18 cellular contexts compared by ENCODE assay signal in the genomic region with DNA sequence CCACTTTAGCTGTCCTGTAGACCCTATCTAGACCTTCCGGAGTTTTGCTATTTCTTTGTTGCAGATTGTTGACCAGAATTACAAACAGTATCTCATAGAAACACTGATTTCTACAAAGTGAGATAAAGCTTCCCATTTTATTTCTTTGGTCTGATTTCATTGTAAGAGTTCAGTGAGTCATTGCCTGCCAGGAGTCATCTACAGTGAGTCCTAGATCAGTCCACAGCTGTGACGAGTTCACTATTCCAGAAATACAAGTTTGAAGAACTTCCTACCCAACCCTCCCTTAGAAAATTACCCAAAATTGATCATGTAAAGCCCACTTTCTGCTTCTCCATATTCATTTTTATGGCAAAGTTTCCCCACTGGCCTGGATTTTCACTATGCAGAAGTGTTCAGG.
"Had no signal": no experiment of that assay in that cellular context is flagged by ENCODE, and none has a peak within 500 bp of the region (broad histone marks: within the 10 kb centered on the region; RNA-seq: fewer than 3 reads in every experiment).

No MANE protein-coding gene starts in this region.

- H3K4me1 ChIP-seq: left lung, right atrium auricular region, thyroid gland had no signal

- H3K36me3 ChIP-seq: left lung, right atrium auricular region, thyroid gland had no signal

- DNase-seq: activated CD4-positive, alpha-beta memory T cell treated with anti-CD3 and anti-CD28 coated beads for 36 hours; activated CD4-positive, alpha-beta T cell treated with anti-CD3 and anti-CD28 coated beads for 36 hours; body of pancreas; dermis blood vessel endothelial cell; effector memory CD4-positive, alpha-beta T cell; foreskin melanocyte; glutamatergic neuron; hypothalamus; left lung; nephron progenitor cell; occipital lobe; stimulated activated CD4-positive, alpha-beta T cell treated with anti-CD3 and anti-CD28 coated beads, Interleukin-12 subunit alpha, Interleukin-12 subunit beta, amount 100 ng/mL, for 4 hours; stimulated activated CD4-positive, alpha-beta T cell treated with anti-CD3 and anti-CD28 coated beads, Interleukin-1b, Interleukin-23, amount 100 ng/mL, for 48 hours; stimulated activated CD8-positive, alpha-beta memory T cell treated with anti-CD3 and anti-CD28 coated beads, Interleukin-4, amount 100 ng/mL, for 48 hours; stimulated activated naive CD4-positive, alpha-beta T cell; thyroid gland had no signal

- H3K4me3 ChIP-seq: body of pancreas, left lung, right atrium auricular region, thyroid gland had no signal

- ATAC-seq: activated CD4-positive, alpha-beta T cell treated with anti-CD3 and anti-CD28 coated beads for 36 hours; body of pancreas; left lung; WTC11 had no signal

- H3K27me3 ChIP-seq: body of pancreas, left lung, right atrium auricular region, thyroid gland had no signal

- H3K27ac ChIP-seq: body of pancreas, left lung, right atrium auricular region, thyroid gland had no signal

- H3K9me3 ChIP-seq: body of pancreas, right atrium auricular region, thyroid gland had no signal
